ENCODE assay signal across 21 cellular contexts in genomic region chr3:195461518-195462307, GRCh38. TPM values are rescaled to one million over a fixed set of nuclear protein-coding genes. Genes with fewer than 3 reads are reported as not detected.
DNase-seq lines count a peak whose midpoint lies in the region; ATAC-seq and TF ChIP-seq lines count a peak whose summit lies in the region.
"Had no signal": no experiment of that assay in that cellular context is flagged by ENCODE, and none has a peak within 500 bp of the region (broad histone marks: within the 10 kb centered on the region; RNA-seq: fewer than 3 reads in every experiment).

No MANE protein-coding gene starts in this region.

- DNase-seq in COR-L47 (lab: John Stamatoyannopoulos, UW) = peak; percentile 56
- DNase-seq in NCI-H82 treated with DMSO at 0.1 percent for 48 hours (lab: John Stamatoyannopoulos, UW; ENCODE audit: unreplicated experiment) = peak; percentile 40
- no peak for DNase-seq in progenitor cell of endocrine pancreas (ENCODE audit: low spot score, unreplicated experiment)
- no peak for DNase-seq in SHP77 (lab: John Stamatoyannopoulos, UW)
- DNase-seq in NCI-H524 treated with DMSO at 0.1 percent for 48 hours (lab: John Stamatoyannopoulos, UW) = no peak
- DNase-seq: activated CD4-positive, alpha-beta T cell treated with anti-CD3 and anti-CD28 coated beads, Interleukin-2, amount 50 U/mL, for 4 hours; activated gamma-delta T cell; amniotic stem cell; CD4-positive, alpha-beta memory T cell; GF-D8; H9; lower lobe of right lung; MG63; natural killer cell; NCI-H1694 treated with DMSO at 0.1 percent for 48 hours; spleen; stimulated activated CD4-positive, alpha-beta T cell treated with anti-CD3 and anti-CD28 coated beads, Interleukin-4, amount 100 ng/mL, for 4 hours had no signal

- ATAC-seq in esophagus mucosa = peak; percentile 67
- ATAC-seq in GM19351 (IDR thresholded peaks at IDR 0.05; ENCODE audit: unreplicated experiment) = no peak
- no peak for ATAC-seq in GM18868 (IDR thresholded peaks at IDR 0.05; ENCODE audit: unreplicated experiment)
- ATAC-seq: HepG2, lower lobe of right lung, natural killer cell had no signal

- no peak overlapping the region for H3K4me3 Mint-ChIP-seq in progenitor cell of endocrine pancreas (ENCODE audit: low read depth)
- H3K4me3 Mint-ChIP-seq: CD4-positive, alpha-beta memory T cell; H9; natural killer cell had no signal

- H3K4me1 Mint-ChIP-seq in progenitor cell of endocrine pancreas (ENCODE audit: low read depth) = peaks cover 5% of the 10 kb centered on the region
- H3K4me1 Mint-ChIP-seq: H9 had no signal

- H3K27me3 Mint-ChIP-seq in progenitor cell of endocrine pancreas = no peaks in the 10 kb centered on the region
- H3K27me3 Mint-ChIP-seq: CD4-positive, alpha-beta memory T cell had no signal

- H3K27ac Mint-ChIP-seq in progenitor cell of endocrine pancreas = peak overlapping the region; percentile 45
- H3K27ac Mint-ChIP-seq: CD4-positive, alpha-beta memory T cell; H9; natural killer cell had no signal

- no peak for TF ChIP-seq CTCF in progenitor cell of endocrine pancreas (IDR thresholded peaks at IDR 0.05; ENCODE audit: unreplicated experiment)

- no peaks in the 10 kb centered on the region for H3K36me3 Mint-ChIP-seq in progenitor cell of endocrine pancreas (ENCODE audit: insufficient read depth)
- H3K36me3 Mint-ChIP-seq: CD4-positive, alpha-beta memory T cell; natural killer cell had no signal

- no peaks in the 10 kb centered on the region for H3K9me3 Mint-ChIP-seq in progenitor cell of endocrine pancreas (ENCODE audit: low read depth)
- H3K9me3 Mint-ChIP-seq: H9, natural killer cell had no signal

RNA-seq across cellular contexts. Expression of gene ACAP2, which starts 18.9 kb away (rescaled TPM):
- total RNA-seq in esophagus mucosa = 43.4 TPM
- total RNA-seq in progenitor cell of endocrine pancreas = 33.0 and 34.2 TPM in 2 replicates

Comparison
In these comparisons a context has a peak if more than half of its experiments do, and no peak if none do; other contexts are left out.
1. DNase-seq: peak in COR-L47 (single experiment) and NCI-H82 treated with DMSO at 0.1 percent for 48 hours (single experiment); none in progenitor cell of endocrine pancreas (single experiment), SHP77 (0 of 2) and NCI-H524 treated with DMSO at 0.1 percent for 48 hours (single experiment).